8 cellular contexts compared by ENCODE assay signal in genomic region chr12:69470189-69471094, GRCh38. TPM values are rescaled to one million over a fixed set of nuclear protein-coding genes. Genes with fewer than 3 reads are reported as not detected.
DNase-seq lines count a peak whose midpoint lies in the region; ATAC-seq lines count a peak whose summit lies in the region.

FRS2 (plus strand) TSS chr12:69470388; CDS start chr12:69569031, 98,643 bp downstream.

- no peaks in the 10 kb centered on the region for H3K27me3 ChIP-seq in esophagus (ENCODE audit: control insufficient read depth in 1 of 2, insufficient read depth in 2 of 2, low read length in 2 of 2)
- H3K27me3 ChIP-seq in muscle layer of colon (ENCODE audit: control insufficient read depth in 1 of 2, insufficient read depth in 2 of 2, low read length in 2 of 2), result no peaks in the 10 kb centered on the region

- H3K9me3 ChIP-seq in esophagus (ENCODE audit: control insufficient read depth in 2 of 2, insufficient read depth in 1 of 2, low read depth in 1 of 2, low read length in 1 of 2) (no peaks in the 10 kb centered on the region), muscle layer of colon (ENCODE audit: low read length) (no peaks in the 10 kb centered on the region)

- H3K36me3 Mint-ChIP-seq in IgD-negative memory B cell, result peaks cover 4% of the 10 kb centered on the region

- peaks cover 0 to 2% of the 10 kb centered on the region in 2 donors for H3K4me1 ChIP-seq in esophagus (ENCODE audit: control insufficient read depth in 2 of 2, insufficient read depth in 2 of 2, low read length in 1 of 2)
- H3K4me1 ChIP-seq in muscle layer of colon (ENCODE audit: insufficient read depth, low read length), result peaks cover 43% of the 10 kb centered on the region

- peak within 1 kb of the TSS; percentile 85 for H3K9ac ChIP-seq in muscle layer of colon (ENCODE audit: low read length)

- 0% methylated on average over 66 to 69 of the region's 69 CpGs for WGBS in esophagus, 2 donors

- ATAC-seq in GM21529 (IDR thresholded peaks at IDR 0.05; ENCODE audit: unreplicated experiment), result peak; percentile 96

- H3K27me3 Mint-ChIP-seq in IgD-negative memory B cell, result no peaks in the 10 kb centered on the region

- H3K36me3 ChIP-seq in esophagus (ENCODE audit: control insufficient read depth in 2 of 2, insufficient read depth in 2 of 2, low read length in 1 of 2) (no peaks in the 10 kb centered on the region), muscle layer of colon (ENCODE audit: insufficient read depth, low read length) (no peaks in the 10 kb centered on the region)

- peaks cover 53 to 62% (median 59%) of the 10 kb centered on the region in 3 donors for H3K4me1 Mint-ChIP-seq in IgD-negative memory B cell

- peak; percentile 83 for DNase-seq in DMS153 treated with DMSO at 0.1 percent for 48 hours (lab: John Stamatoyannopoulos, UW; ENCODE audit: unreplicated experiment)
- DNase-seq in OCI-M1 (lab: John Stamatoyannopoulos, UW), result peak; percentile 95
- peak; percentile 82 for DNase-seq in activated T-cell treated with anti-CD3 and anti-CD28 coated beads, Interleukin-2, amount 50 U/mL, for 1 hour
- peak; percentile 76 for DNase-seq in stimulated activated CD8-positive, alpha-beta memory T cell treated with anti-CD3 and anti-CD28 coated beads, Interleukin-7, amount 100 ng/mL, for 24 hours (ENCODE audit: low read depth)

- peak within 1 kb of the TSS; percentile 97 to 100 (median 99) for H3K4me3 Mint-ChIP-seq in IgD-negative memory B cell

- peak within 1 kb of the TSS; percentile 88 to 99 (median 98) for H3K27ac Mint-ChIP-seq in IgD-negative memory B cell

- H3K4me3 ChIP-seq in esophagus (ENCODE audit: low read depth in 1 of 2, low read length in 2 of 2) (peak within 1 kb of the TSS; percentile 93 to 94), muscle layer of colon (ENCODE audit: low read depth in 1 of 2, low read length in 2 of 2) (peak within 1 kb of the TSS; percentile 92 to 96)

- H3K9me3 Mint-ChIP-seq in IgD-negative memory B cell, result no peaks in the 10 kb centered on the region

- H3K27ac ChIP-seq in esophagus (ENCODE audit: low read depth in 2 of 2, low read length in 1 of 2) (peak within 1 kb of the TSS; percentile 89 to 94), muscle layer of colon (ENCODE audit: low read depth, low read length) (peak within 1 kb of the TSS; percentile 94)

RNA-seq across cellular contexts. Expression of gene FRS2, which starts in this region (rescaled TPM):
- 11.2 TPM for polyA plus RNA-seq in IgD-negative memory B cell
- polyA plus RNA-seq in esophagus, result 1 to 10 TPM; 2.8 to 4.9 TPM

Comparison
In these comparisons a context has a peak if more than half of its experiments do, and no peak if none do; other contexts are left out.
1. Peak in every context shown above with its lines: DNase-seq, ATAC-seq, H3K4me3 ChIP-seq and H3K27ac ChIP-seq.